In the genomic region with DNA sequence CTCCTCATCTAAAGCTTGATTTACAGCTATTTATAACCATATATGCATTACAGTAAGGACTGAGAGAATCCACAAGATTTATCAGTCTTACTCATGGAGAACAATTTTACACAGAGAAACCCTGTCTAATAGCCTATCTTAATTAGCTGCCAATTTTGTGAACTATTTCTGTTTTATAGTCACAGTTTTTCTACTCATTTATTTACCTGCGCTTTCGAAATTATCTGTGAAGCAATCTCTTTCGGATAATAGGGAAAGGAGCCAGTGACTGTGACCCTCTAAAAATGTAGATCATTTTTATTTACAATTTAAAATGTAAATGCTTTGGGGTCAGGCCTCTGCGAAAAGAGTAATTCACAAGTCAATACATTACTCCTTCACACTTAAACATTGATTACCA, we compare ENCODE assay signal across 12 cellular contexts.
"Had no signal": no experiment of that assay in that cellular context is flagged by ENCODE, and none has a peak within 500 bp of the region (broad histone marks: within the 10 kb centered on the region; RNA-seq: fewer than 3 reads in every experiment).

No MANE protein-coding gene starts in this region.

- H3K27me3 ChIP-seq: colonic mucosa, gastroesophageal sphincter, pancreas, SJSA1, testis had no signal

- H3K36me3 ChIP-seq: colonic mucosa, gastroesophageal sphincter, left lung, pancreas, SJSA1, WERI-Rb-1 had no signal

- H3K4me3 ChIP-seq: colonic mucosa, gastroesophageal sphincter, left lung, pancreas, SJSA1, testis had no signal

- H3K4me1 ChIP-seq: colonic mucosa, gastroesophageal sphincter, left lung, pancreas had no signal

- ATAC-seq: gastroesophageal sphincter, left lung had no signal

- H3K27ac ChIP-seq: colonic mucosa, epithelial cell of prostate, pancreas, SJSA1, WERI-Rb-1 had no signal

- H3K9me3 ChIP-seq: colonic mucosa, left lung, pancreas, testis had no signal

- DNase-seq: caudate nucleus; colonic mucosa; islet precursor cell; left lung; pancreas; stimulated activated naive CD4-positive, alpha-beta T cell treated with Interleukin-2 at 50 U/mL for 16 hours; SW 1271; testis had no signal
